In the genomic region with DNA sequence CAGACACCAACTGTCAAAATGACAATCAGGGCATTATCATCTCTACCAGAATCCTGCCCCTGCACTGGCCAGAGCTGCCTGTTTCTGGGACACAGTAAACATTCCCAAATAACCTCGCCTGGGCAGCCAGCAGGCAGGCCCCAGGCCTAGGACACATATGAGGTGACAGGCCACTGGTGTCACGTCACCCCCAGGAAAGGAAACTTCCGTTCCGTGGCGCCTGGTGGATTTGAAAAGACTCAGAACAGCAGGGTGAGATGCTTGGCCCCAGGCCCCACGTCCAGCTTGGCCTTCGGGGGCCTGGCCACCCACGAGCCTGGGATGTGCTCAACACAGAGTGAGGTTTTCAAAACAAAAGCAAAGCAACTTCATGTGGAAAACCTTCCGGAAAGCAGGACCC, we compare ENCODE assay signal across 8 cellular contexts. TPM values are rescaled to one million over a fixed set of nuclear protein-coding genes. Genes with fewer than 3 reads are reported as not detected.
DNase-seq lines count a peak whose midpoint lies in the region; TF ChIP-seq lines count a peak whose summit lies in the region.

No MANE protein-coding gene starts in this region.

- no peak overlapping the region for H3K9ac ChIP-seq in mesenchymal stem cell (ENCODE audit: low read length)

- peaks cover 13% of the 10 kb centered on the region for H3K4me1 Mint-ChIP-seq in type B pancreatic cell (ENCODE audit: unreplicated experiment)

- H3K4me1 ChIP-seq in ascending aorta (peaks cover 0 to 6% of the 10 kb centered on the region in 2 donors), mesenchymal stem cell (ENCODE audit: control insufficient read depth, insufficient read depth, low read depth, low read length) (peaks cover 36% of the 10 kb centered on the region)

- H3K27ac Mint-ChIP-seq in type B pancreatic cell: peak overlapping the region; percentile 19

- peak; percentile 81 for DNase-seq in activated effector memory CD4-positive, alpha-beta T cell treated with anti-CD3 and anti-CD28 coated beads, Interleukin-2, amount 50 U/mL, for 16 hours
- DNase-seq in activated effector memory CD4-positive, alpha-beta T cell treated with Interleukin-2 at 50 U/mL for 16 hours: no peak
- DNase-seq in ascending aorta (ENCODE audit: low spot score in 2 of 2) (no peak), mesenchymal stem cell (no peak), type B pancreatic cell (ENCODE audit: extremely low spot score, unreplicated experiment) (no peak), ACHN (no peak), HuH-7 (ENCODE audit: low spot score) (no peak)
- no peak for DNase-seq in activated CD4-positive, CD25-positive, alpha-beta regulatory T cell (lab: John Stamatoyannopoulos, UW)

- peak overlapping the region; percentile 90 for H3K4me3 Mint-ChIP-seq in type B pancreatic cell

- intact Hi-C loops in ascending aorta (cut with DNase I): loop anchor here (5.0 kb wide), 1 partner anchor 179 kb away; a partner anchor contains a TSS

- no peak overlapping the region for H2AFZ ChIP-seq in mesenchymal stem cell (ENCODE audit: low read depth, low read length)

- H3K14ac ChIP-seq in mesenchymal stem cell (ENCODE audit: low read length in 2 of 2): no peak overlapping the region

- H2BK15ac ChIP-seq in mesenchymal stem cell (ENCODE audit: low read depth, poor library complexity, severe bottlenecking): no peak overlapping the region

- H2AK5ac ChIP-seq in mesenchymal stem cell (ENCODE audit: low read length, severe bottlenecking): no peak overlapping the region

- no peak overlapping the region for H3K18ac ChIP-seq in mesenchymal stem cell (ENCODE audit: low read depth in 1 of 2, low read length in 2 of 2)

- H3K27ac ChIP-seq in ascending aorta (no peak overlapping the region), mesenchymal stem cell (ENCODE audit: low read length, poor library complexity, severe bottlenecking) (no peak overlapping the region)

- peak overlapping the region; percentile 83 to 91 for H3K4me3 ChIP-seq in ascending aorta
- peak overlapping the region in 1 of 2 experiments; percentile 5 for H3K4me3 ChIP-seq in mesenchymal stem cell (ENCODE audit: insufficient read depth in 1 of 2, low read depth in 1 of 2, low read length in 2 of 2)

- WGBS in mesenchymal stem cell: 74% methylated on average over 9 of the region's 9 CpGs

- peak overlapping the region; percentile 85 for H3K4me2 ChIP-seq in mesenchymal stem cell (ENCODE audit: low read length, poor library complexity, severe bottlenecking)

- no peaks in the 10 kb centered on the region for H3K27me3 ChIP-seq in ascending aorta
- H3K27me3 ChIP-seq in mesenchymal stem cell (ENCODE audit: control insufficient read depth in 1 of 2, insufficient read depth in 1 of 2, low read length in 2 of 2): peaks cover 0 to 63% of the 10 kb centered on the region in 2 experiments

- TF ChIP-seq CTCF in ascending aorta (IDR thresholded peaks at IDR 0.05) (no peak), type B pancreatic cell (conservative IDR thresholded peaks at IDR 0.05) (no peak)

- no peaks in the 10 kb centered on the region for H3K9me3 ChIP-seq in ascending aorta
- H3K9me3 ChIP-seq in mesenchymal stem cell (ENCODE audit: control insufficient read depth, low read length): no peaks in the 10 kb centered on the region

- H3K36me3 ChIP-seq in ascending aorta (no peaks in the 10 kb centered on the region), mesenchymal stem cell (ENCODE audit: control insufficient read depth in 1 of 2, insufficient read depth in 2 of 2, low read depth in 1 of 2, low read length in 2 of 2) (peaks cover 0 to 10% of the 10 kb centered on the region in 2 experiments)

- no peak overlapping the region for H2BK120ac ChIP-seq in mesenchymal stem cell (ENCODE audit: low read depth, low read length)

- H3K79me1 ChIP-seq in mesenchymal stem cell (replicated peaks; ENCODE audit: low read length, poor library complexity, severe bottlenecking): peaks cover 33% of the 10 kb centered on the region

- H3K9me3 Mint-ChIP-seq in type B pancreatic cell: no peaks in the 10 kb centered on the region

- H3K4ac ChIP-seq in mesenchymal stem cell (ENCODE audit: low read depth in 1 of 2, low read length in 2 of 2): no peak overlapping the region

- H3K23ac ChIP-seq in mesenchymal stem cell (ENCODE audit: low read length in 2 of 2): no peak overlapping the region

- H2BK5ac ChIP-seq in mesenchymal stem cell (ENCODE audit: low read depth, low read length, poor library complexity, severe bottlenecking): no peak overlapping the region

- no peak overlapping the region for H2BK12ac ChIP-seq in mesenchymal stem cell (ENCODE audit: low read length in 2 of 2)

- H3K36me3 Mint-ChIP-seq in type B pancreatic cell: peaks cover 5% of the 10 kb centered on the region

- H4K8ac ChIP-seq in mesenchymal stem cell (ENCODE audit: low read length): no peak overlapping the region

- H3K27me3 Mint-ChIP-seq in type B pancreatic cell: no peaks in the 10 kb centered on the region

- in situ Hi-C loops in ACHN (cut with HindIII; ENCODE audit: low pct_ligation_motif_present, low pct_unique_long_range_greater_than_20kb, low sequenced_read_pairs): no loop called here

- H4K91ac ChIP-seq in mesenchymal stem cell (ENCODE audit: low read length): no peak overlapping the region

RNA-seq across cellular contexts. Expression of a gene that starts 1.3 kb away (rescaled TPM):
- total RNA-seq in ascending aorta: 13.5 TPM
- polyA plus RNA-seq in mesenchymal stem cell (2013, experiment 1 of 2): 3.2 TPM
- 3.2 TPM for polyA plus RNA-seq in mesenchymal stem cell (2013, experiment 2 of 2)
- 32.3 and 43.6 TPM in 2 replicates for total RNA-seq in type B pancreatic cell (ENCODE audit: low replicate concordance)
